18 cellular contexts compared by ENCODE assay signal in genomic region chr3:137116619-137117018, GRCh38.
DNase-seq lines count a peak whose midpoint lies in the region; FAIRE-seq and TF ChIP-seq lines count a peak whose summit lies in the region.
"Had no signal": no experiment of that assay in that cellular context is flagged by ENCODE, and none has a peak within 500 bp of the region (broad histone marks: within the 10 kb centered on the region; RNA-seq: fewer than 3 reads in every experiment).

No MANE protein-coding gene starts in this region.

- H3K9me2 ChIP-seq in MM.1S (replicated peaks; ENCODE audit: insufficient read depth, low read length) (no peaks in the 10 kb centered on the region), hepatocyte (replicated peaks; ENCODE audit: insufficient read depth) (no peaks in the 10 kb centered on the region)

- no peak overlapping the region for H3K4me3 ChIP-seq in breast epithelium
- no peak overlapping the region for H3K4me3 ChIP-seq in bronchial epithelial cell (ENCODE audit: low read depth, low read length)
- no peak overlapping the region for H3K4me3 ChIP-seq in fibroblast of mammary gland (ENCODE audit: control insufficient read depth, low read depth, low read length)
- H3K4me3 ChIP-seq in stomach: no peak overlapping the region
- no peak overlapping the region for H3K4me3 ChIP-seq in MM.1S (ENCODE audit: low read length)
- no peak overlapping the region for H3K4me3 ChIP-seq in hepatocyte
- H3K4me3 ChIP-seq: BLaER1 treated with 17β-estradiol and CSF1 and Interleukin-3, amounts not matched to agents 10 nM and 100 nM had no signal

- no peak overlapping the region for H2AFZ ChIP-seq in MM.1S (ENCODE audit: low read length)
- H2AFZ ChIP-seq in hepatocyte: no peak overlapping the region

- no TSS peak for BruUV-seq in MCF 10A (replicated peaks; lab: Mats Ljungman, UMichigan)

- H3F3A ChIP-seq in MM.1S (ENCODE audit: insufficient read depth, low read length): no peaks in the 10 kb centered on the region

- no peak overlapping the region for H3K27ac Mint-ChIP-seq in MCF 10A (ENCODE audit: low read depth, unreplicated experiment)
- H3K27ac Mint-ChIP-seq: CD4-positive, alpha-beta T cell; H9 had no signal

- CTCF ChIA-PET in MCF 10A (lab: Yijun Ruan, JAX): interaction anchor here (2.1 kb wide), 1 partner anchor 11 kb away, joined by 10 read pairs; no protein-coding TSS in a partner anchor

- POLR2A ChIA-PET in MCF 10A (lab: Yijun Ruan, JAX): no interaction called here

- H3K9ac ChIP-seq in MM.1S (ENCODE audit: low read length): no peak overlapping the region
- H3K9ac ChIP-seq: BLaER1 treated with 17β-estradiol and CSF1 and Interleukin-3, amounts not matched to agents 10 nM and 100 nM had no signal

- H3K27ac ChIP-seq in breast epithelium: no peak overlapping the region
- H3K27ac ChIP-seq in stomach: no peak overlapping the region
- no peak overlapping the region for H3K27ac ChIP-seq in MM.1S (ENCODE audit: low read length)
- no peak overlapping the region for H3K27ac ChIP-seq in hepatocyte
- H3K27ac ChIP-seq: BLaER1 treated with 17β-estradiol and CSF1 and Interleukin-3, amounts not matched to agents 10 nM and 100 nM had no signal

- TF ChIP-seq CTCF in MCF 10A (IDR thresholded peaks at IDR 0.05; ENCODE audit: unreplicated experiment) (no peak), breast epithelium (IDR thresholded peaks at IDR 0.05) (no peak), bronchial epithelial cell (IDR thresholded peaks at IDR 0.05; ENCODE audit: insufficient read depth, low read length, severe bottlenecking) (no peak), fibroblast of mammary gland (conservative IDR thresholded peaks at IDR 0.05; ENCODE audit: control insufficient read depth, insufficient read depth, low read depth, low read length) (no peak), stomach (IDR thresholded peaks at IDR 0.05) (no peak), MM.1S (IDR thresholded peaks at IDR 0.05; ENCODE audit: low read length) (no peak), hepatocyte (IDR thresholded peaks at IDR 0.05; ENCODE audit: poor library complexity) (no peak)

- H3K36me3 ChIP-seq in breast epithelium: no peaks in the 10 kb centered on the region
- no peaks in the 10 kb centered on the region for H3K36me3 ChIP-seq in bronchial epithelial cell (ENCODE audit: control insufficient read depth, insufficient read depth, low read length)
- no peaks in the 10 kb centered on the region for H3K36me3 ChIP-seq in stomach
- no peaks in the 10 kb centered on the region for H3K36me3 ChIP-seq in MM.1S (replicated peaks; ENCODE audit: insufficient read depth, low read length)
- no peaks in the 10 kb centered on the region for H3K36me3 ChIP-seq in hepatocyte (replicated peaks; ENCODE audit: insufficient read depth, low read depth)
- H3K36me3 ChIP-seq: BLaER1 treated with 17β-estradiol and CSF1 and Interleukin-3, amounts not matched to agents 10 nM and 100 nM had no signal

- H4K20me1 ChIP-seq in MM.1S (ENCODE audit: insufficient read depth, low read length) (no peaks in the 10 kb centered on the region), hepatocyte (ENCODE audit: insufficient read depth, poor library complexity, severe bottlenecking) (no peaks in the 10 kb centered on the region)
- H4K20me1 ChIP-seq: BLaER1 treated with 17β-estradiol and CSF1 and Interleukin-3, amounts not matched to agents 10 nM and 100 nM had no signal

- peak; percentile 13 for DNase-seq in MCF 10A (ENCODE audit: unreplicated experiment)
- no peak for DNase-seq in breast epithelium (ENCODE audit: low spot score in 2 of 2)
- DNase-seq in bronchial epithelial cell (ENCODE audit: low read depth): peak; percentile 80
- peak; percentile 21 for DNase-seq in fibroblast of mammary gland (ENCODE audit: low read depth)
- no peak for DNase-seq in anterior cingulate cortex (lab: John Stamatoyannopoulos, UW)
- DNase-seq in stomach: no peak
- no peak for DNase-seq in MM.1S
- DNase-seq in hepatocyte (ENCODE audit: low spot score): no peak
- DNase-seq: 8988T; Calu3; CD4-positive, alpha-beta T cell; DMS 273 treated with DMSO at 0.1 percent for 48 hours; DMS79; GOT3; H9 had no signal

- no peak for FAIRE-seq in bronchial epithelial cell (lab: Jason Lieb, UNC)
- FAIRE-seq: G401.6, GM12892 had no signal

- H3K9me3 Mint-ChIP-seq in MCF 10A (ENCODE audit: unreplicated experiment): no peaks in the 10 kb centered on the region
- H3K9me3 Mint-ChIP-seq: CD4-positive, alpha-beta T cell; H9 had no signal

- H3K4me1 Mint-ChIP-seq in MCF 10A (ENCODE audit: insufficient read depth, unreplicated experiment): peaks cover 7% of the 10 kb centered on the region

- H3K4me2 ChIP-seq in MM.1S (ENCODE audit: low read depth, low read length) (no peak overlapping the region), hepatocyte (no peak overlapping the region)
- H3K4me2 ChIP-seq: BLaER1 treated with 17β-estradiol and CSF1 and Interleukin-3, amounts not matched to agents 10 nM and 100 nM had no signal

- TF ChIP-seq POLR2A in breast epithelium (IDR thresholded peaks at IDR 0.05) (no peak), stomach (IDR thresholded peaks at IDR 0.05) (no peak)

- no peak for TF ChIP-seq EP300 in stomach (IDR thresholded peaks at IDR 0.05)

- no peak overlapping the region for H3K4me3 Mint-ChIP-seq in MCF 10A (ENCODE audit: unreplicated experiment)
- H3K4me3 Mint-ChIP-seq: CD4-positive, alpha-beta T cell; H9 had no signal

- H3K79me2 ChIP-seq in MM.1S (ENCODE audit: low read length): no peaks in the 10 kb centered on the region
- H3K79me2 ChIP-seq in hepatocyte: no peaks in the 10 kb centered on the region

- intact Hi-C loops in MCF 10A (cut with micrococcal nuclease): loop anchor here (10.0 kb wide), 1 partner anchor 678 kb away; no protein-coding TSS in a partner anchor
- intact Hi-C loops in breast epithelium (cut with DNase I; ENCODE audit: low total_unique reads): no loop called here
- intact Hi-C loops in stomach (cut with DNase I; ENCODE audit: low total_unique reads): no loop called here

- H3K36me3 Mint-ChIP-seq in MCF 10A (ENCODE audit: insufficient read depth, unreplicated experiment): peaks cover 21% of the 10 kb centered on the region

- H3K9me3 ChIP-seq in breast epithelium (no peaks in the 10 kb centered on the region), stomach (no peaks in the 10 kb centered on the region), MM.1S (replicated peaks; ENCODE audit: insufficient read depth, low read length) (no peaks in the 10 kb centered on the region), hepatocyte (ENCODE audit: low read depth) (no peaks in the 10 kb centered on the region)
- H3K9me3 ChIP-seq: BLaER1 treated with 17β-estradiol and CSF1 and Interleukin-3, amounts not matched to agents 10 nM and 100 nM had no signal

- H3K4me1 ChIP-seq in breast epithelium (no peaks in the 10 kb centered on the region), stomach (no peaks in the 10 kb centered on the region), MM.1S (ENCODE audit: low read length) (0 out of 2 replicates have a peak, but pooled peaks cover 2% of the 10 kb centered on the region), hepatocyte (ENCODE audit: insufficient read depth) (no peaks in the 10 kb centered on the region)
- H3K4me1 ChIP-seq: BLaER1 treated with 17β-estradiol and CSF1 and Interleukin-3, amounts not matched to agents 10 nM and 100 nM had no signal

- no peaks in the 10 kb centered on the region for H3K27me3 Mint-ChIP-seq in MCF 10A (ENCODE audit: insufficient read depth, unreplicated experiment)

- H3K27me3 ChIP-seq in breast epithelium (peaks cover 0 to under 1% of the 10 kb centered on the region in 2 donors), bronchial epithelial cell (ENCODE audit: control insufficient read depth, insufficient read depth, low read length) (no peaks in the 10 kb centered on the region), stomach (no peaks in the 10 kb centered on the region), MM.1S (replicated peaks; ENCODE audit: insufficient read depth, low read length) (no peaks in the 10 kb centered on the region), hepatocyte (no peaks in the 10 kb centered on the region)
- H3K27me3 ChIP-seq: BLaER1 treated with 17β-estradiol and CSF1 and Interleukin-3, amounts not matched to agents 10 nM and 100 nM had no signal

Comparison
In these comparisons a context has a peak if more than half of its experiments do, and no peak if none do; other contexts are left out.
1. DNase-seq: peak in MCF 10A (single experiment), bronchial epithelial cell (single experiment) and fibroblast of mammary gland (single experiment); none in breast epithelium (0 of 2), anterior cingulate cortex (0 of 58), stomach (single experiment), MM.1S (single experiment) and hepatocyte (single experiment).